10 cellular contexts compared by ENCODE assay signal in the genomic region with DNA sequence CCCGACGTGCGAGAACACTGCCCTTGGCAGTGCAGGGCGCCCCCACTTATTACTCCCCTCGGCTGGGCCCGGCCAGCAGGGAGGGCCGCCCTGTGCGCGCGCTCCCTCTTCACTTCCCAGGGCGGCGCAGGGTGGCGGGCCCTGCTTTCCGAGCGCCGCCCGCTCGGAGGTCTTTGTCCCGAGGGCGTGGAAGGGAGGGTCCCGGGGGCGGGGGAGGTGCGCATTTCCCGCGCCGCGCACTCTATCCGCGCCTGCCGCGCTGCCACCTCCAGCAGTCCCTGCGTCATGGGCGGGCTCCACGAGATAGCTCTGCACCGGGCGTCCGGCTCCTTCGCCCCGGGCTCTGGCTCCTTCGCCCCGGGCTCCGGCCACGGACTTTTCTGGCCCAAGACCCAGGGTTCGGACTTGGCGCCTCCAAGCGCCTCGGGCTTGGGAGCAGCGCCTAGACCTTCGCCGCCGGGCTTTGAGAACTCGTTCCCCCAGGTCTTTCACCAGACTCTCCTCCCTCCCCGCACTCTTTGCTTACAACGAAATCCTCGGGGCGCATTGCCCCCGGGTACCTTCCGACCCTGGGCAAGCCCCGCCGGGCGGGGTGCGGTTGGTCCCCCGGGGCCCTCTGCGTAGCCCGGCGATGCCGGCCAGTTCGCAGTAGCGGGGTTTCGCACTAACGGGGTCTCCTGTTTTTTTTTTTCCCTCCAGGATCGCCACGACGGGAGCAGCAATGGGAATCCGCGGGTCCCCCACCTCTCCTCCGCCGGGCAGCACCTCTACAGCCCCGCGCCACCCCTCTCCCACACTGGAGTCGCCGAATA. TPM values are rescaled to one million over a fixed set of nuclear protein-coding genes. Genes with fewer than 3 reads are reported as not detected.
DNase-seq lines count a peak whose midpoint lies in the region; ATAC-seq and TF ChIP-seq lines count a peak whose summit lies in the region.
"Had no signal": no experiment of that assay in that cellular context is flagged by ENCODE, and none has a peak within 500 bp of the region (broad histone marks: within the 10 kb centered on the region; RNA-seq: fewer than 3 reads in every experiment).

No MANE protein-coding gene starts in this region.

- no peaks in the 10 kb centered on the region for H3K9me3 Mint-ChIP-seq in endodermal cell

- intact Hi-C loops in mucosa of descending colon (cut with DNase I, micrococcal nuclease), result no loop called here

- H3K4me3 ChIP-seq in Jurkat, Clone E6-1 (ENCODE audit: low read length), result peak overlapping the region; percentile 85
- H3K4me3 ChIP-seq in endodermal cell (ENCODE audit: low read length) (peak overlapping the region; percentile 81), mucosa of descending colon (no peak overlapping the region)

- ATAC-seq in mucosa of descending colon, result peak; percentile 13
- ATAC-seq in GM18502 (IDR thresholded peaks at IDR 0.05; ENCODE audit: poor library complexity, unreplicated experiment), result no peak
- ATAC-seq in GM18868 (IDR thresholded peaks at IDR 0.05; ENCODE audit: unreplicated experiment), result no peak

- no peak overlapping the region for H3K27ac Mint-ChIP-seq in endodermal cell

- H3K36me3 Mint-ChIP-seq in endodermal cell (ENCODE audit: low read depth), result no peaks in the 10 kb centered on the region

- H3K9me3 ChIP-seq in endodermal cell (ENCODE audit: control insufficient read depth, low read length) (no peaks in the 10 kb centered on the region), mucosa of descending colon (no peaks in the 10 kb centered on the region)

- no peak overlapping the region for H3K27ac ChIP-seq in endodermal cell (ENCODE audit: low read depth, low read length)

- peaks cover 94% of the 10 kb centered on the region for H3K27me3 ChIP-seq in endodermal cell (ENCODE audit: control insufficient read depth, insufficient read depth, low read length, poor library complexity, severe bottlenecking)

- WGBS in endodermal cell (ENCODE audit: insufficient coverage in 1 of 2, insufficient read length in 1 of 2), 2 experiments, result 1% methylated on average over 32 to 82 of the region's 82 CpGs

- H3K4me1 Mint-ChIP-seq in endodermal cell, result peaks cover 43% of the 10 kb centered on the region

- H3K4me1 ChIP-seq in endodermal cell (ENCODE audit: control insufficient read depth, insufficient read depth, low read length) (peaks cover 18% of the 10 kb centered on the region), mucosa of descending colon (ENCODE audit: low read depth) (peaks cover 30% of the 10 kb centered on the region)

- peak overlapping the region; percentile 19 for H3K9ac ChIP-seq in endodermal cell (ENCODE audit: extremely low read depth, low read length, poor library complexity, severe bottlenecking)

- H3K4me3 Mint-ChIP-seq in endodermal cell, result peak overlapping the region; percentile 59

- TF ChIP-seq CTCF in endodermal cell (conservative IDR thresholded peaks at IDR 0.05) (peak; percentile 46), mucosa of descending colon (IDR thresholded peaks at IDR 0.05) (no peak)

- peaks cover 92% of the 10 kb centered on the region for H3K27me3 Mint-ChIP-seq in endodermal cell (ENCODE audit: insufficient read depth)

- DNase-seq in AG20443 (ENCODE audit: low spot score), result peak; percentile 76
- DNase-seq in Jurkat, Clone E6-1 (ENCODE audit: low read depth, low spot score), result no peak
- DNase-seq in endodermal cell, result peak; percentile 86
- peak; percentile 5 to 48 (median 30) for DNase-seq in mucosa of descending colon
- no peak for DNase-seq in HuH-7.5 (ENCODE audit: low spot score)
- no peak for DNase-seq in middle frontal gyrus (ENCODE audit: extremely low spot score, low spot score)
- DNase-seq: DND-41, Karpas-422 had no signal

- H3K36me3 ChIP-seq in endodermal cell (ENCODE audit: control insufficient read depth, insufficient read depth, low read length) (no peaks in the 10 kb centered on the region), mucosa of descending colon (ENCODE audit: low read depth) (no peaks in the 10 kb centered on the region)

RNA-seq across cellular contexts. Expression of a gene that starts 1.6 kb away (rescaled TPM):
- 1.4 TPM for polyA plus RNA-seq in Jurkat, Clone E6-1 (2012; ENCODE audit: insufficient read depth, insufficient read length)
- 1 to 10 TPM in 1 of 2 donors, under 1 TPM in 1; 0.31 to 1.8 TPM for total RNA-seq in endodermal cell
- 15.0 TPM for polyA plus RNA-seq in endodermal cell (2013, experiment 1 of 2)
- 15.4 TPM for polyA plus RNA-seq in endodermal cell (2013, experiment 2 of 2)
- 10 to 100 TPM in 1 of 3 donors, under 1 TPM in 2; 0.52 to 12.4 (median 0.75) TPM for total RNA-seq in mucosa of descending colon

Comparison
In these comparisons a context has a peak if more than half of its experiments do, and no peak if none do; other contexts are left out.
1. DNase-seq: peak in AG20443 (single experiment), endodermal cell (single experiment) and mucosa of descending colon (3 of 3); none in Jurkat, Clone E6-1 (single experiment), HuH-7.5 (single experiment) and middle frontal gyrus (single experiment).